In genomic region chr20:48656661-48657211, GRCh38 we compare ENCODE assay signal across 10 cellular contexts.
DNase-seq lines count a peak whose midpoint lies in the region; ATAC-seq, FAIRE-seq and TF ChIP-seq lines count a peak whose summit lies in the region.
"Had no signal": no experiment of that assay in that cellular context is flagged by ENCODE, and none has a peak within 500 bp of the region (broad histone marks: within the 10 kb centered on the region; RNA-seq: fewer than 3 reads in every experiment).

No MANE protein-coding gene starts in this region.

- DNase-seq in Ammon's horn (ENCODE audit: low spot score) (peak; percentile 98), H54 (ENCODE audit: insufficient read length, low spot score) (peak; percentile 57), inferior parietal cortex (ENCODE audit: extremely low spot score) (peak; percentile 89), ureter (ENCODE audit: low spot score) (no peak), NCI-H1694 treated with DMSO at 0.1 percent for 48 hours (lab: John Stamatoyannopoulos, UW) (no peak)
- no peak for DNase-seq in activated CD4-positive, alpha-beta T cell treated with anti-CD3 and anti-CD28 coated beads for 36 hours
- DNase-seq: NCI-H524 treated with DMSO at 0.1 percent for 48 hours had no signal

- no peak for FAIRE-seq in H54 (lab: Jason Lieb, UNC)

- no peaks in the 10 kb centered on the region for H3K4me1 Mint-ChIP-seq in activated CD4-positive, alpha-beta T cell treated with anti-CD3 and anti-CD28 coated beads for 36 hours

- H3K36me3 Mint-ChIP-seq in activated CD4-positive, alpha-beta T cell treated with anti-CD3 and anti-CD28 coated beads for 36 hours (ENCODE audit: low read depth) = peaks cover 11% of the 10 kb centered on the region

- H3K27ac Mint-ChIP-seq in activated CD4-positive, alpha-beta T cell treated with anti-CD3 and anti-CD28 coated beads for 36 hours = no peak overlapping the region

- no peak for ATAC-seq in activated CD4-positive, alpha-beta T cell treated with anti-CD3 and anti-CD28 coated beads for 36 hours
- no peak for ATAC-seq in GM18909 (IDR thresholded peaks at IDR 0.05; ENCODE audit: poor library complexity, unreplicated experiment)

- no peak overlapping the region for H3K4me3 Mint-ChIP-seq in activated CD4-positive, alpha-beta T cell treated with anti-CD3 and anti-CD28 coated beads for 36 hours

- POLR2A ChIA-PET in activated CD4-positive, alpha-beta T cell treated with anti-CD3 and anti-CD28 coated beads for 36 hours (lab: Charles Lee) = no interaction called here

- intact Hi-C loops in activated CD4-positive, alpha-beta T cell treated with anti-CD3 and anti-CD28 coated beads for 36 hours (cut with DNase I, micrococcal nuclease) = loop anchor here (1.0 kb wide), 2 partner anchors 168 to 249 kb away; no protein-coding TSS in a partner anchor

- H3K27me3 Mint-ChIP-seq in activated CD4-positive, alpha-beta T cell treated with anti-CD3 and anti-CD28 coated beads for 36 hours = no peaks in the 10 kb centered on the region

- peaks cover 2% of the 10 kb centered on the region for H3K9me3 Mint-ChIP-seq in activated CD4-positive, alpha-beta T cell treated with anti-CD3 and anti-CD28 coated beads for 36 hours (ENCODE audit: low read depth)

- CTCF ChIA-PET in activated CD4-positive, alpha-beta T cell treated with anti-CD3 and anti-CD28 coated beads for 36 hours (lab: Charles Lee) = interaction anchor here (0.7 to 7.7 kb wide), 16 partner anchors 13 to 761 kb away, joined by 3 to 134 read pairs (median 5); no protein-coding TSS in a partner anchor

- TF ChIP-seq POLR2A in H54 (IDR thresholded peaks at IDR 0.05; ENCODE audit: low read depth, low read length) = no peak

- H3K27ac ChIP-seq in VCaP = no peak overlapping the region
- H3K27ac ChIP-seq: thoracic aorta had no signal

- TF ChIP-seq CTCF in VCaP (conservative IDR thresholded peaks at IDR 0.05) = peak; percentile 24

Comparison
In these comparisons a context has a peak if more than half of its experiments do, and no peak if none do; other contexts are left out.
1. DNase-seq: peak in Ammon's horn (single experiment), H54 (single experiment) and inferior parietal cortex (single experiment); none in activated CD4-positive, alpha-beta T cell treated with anti-CD3 and anti-CD28 coated beads for 36 hours (single experiment), ureter (single experiment) and NCI-H1694 treated with DMSO at 0.1 percent for 48 hours (single experiment).